Comparison of ENCODE assay signal across 23 cellular contexts in the genomic region with DNA sequence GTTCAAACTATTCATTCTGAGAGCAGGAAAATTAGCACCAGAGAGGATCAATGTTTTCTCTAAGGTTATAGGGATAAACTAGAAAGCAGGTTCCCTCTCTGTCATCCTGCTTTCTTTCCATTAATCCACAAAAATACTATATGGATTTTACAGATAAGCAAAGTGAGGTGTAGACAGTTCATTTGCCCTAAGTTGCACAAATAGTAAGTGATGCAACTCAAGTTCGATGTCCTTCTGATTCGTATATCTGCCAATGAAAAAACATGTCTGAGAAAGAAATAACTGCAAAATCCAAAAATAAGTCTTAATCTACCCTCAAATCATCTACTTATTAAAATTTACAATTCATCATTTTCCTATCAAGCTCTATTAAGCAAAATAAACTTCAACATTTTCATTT.
"Had no signal": no experiment of that assay in that cellular context is flagged by ENCODE, and none has a peak within 500 bp of the region (broad histone marks: within the 10 kb centered on the region; RNA-seq: fewer than 3 reads in every experiment).

No MANE protein-coding gene starts in this region.

- H3K27me3 Mint-ChIP-seq: activated B cell treated with CpG ODN at 0.5 μM for 24 hours; activated CD4-positive, alpha-beta memory T cell treated with anti-CD3 and anti-CD28 coated beads, Interleukin-2, amount 10 ng/mL, durations not matched to agents 7 days and 5 days; activated T-helper 17 cell treated with anti-CD3 and anti-CD28 coated beads, Interleukin-2, amount 50 U/mL, for 72 hours had no signal

- H3K4me3 ChIP-seq: PC-9 had no signal

- H3K9me3 Mint-ChIP-seq: activated B cell treated with CpG ODN at 0.5 μM for 24 hours; activated CD4-positive, alpha-beta memory T cell treated with anti-CD3 and anti-CD28 coated beads, Interleukin-2, amount 10 ng/mL, durations not matched to agents 7 days and 5 days; activated naive CD8-positive, alpha-beta T cell treated with anti-CD3 and anti-CD28 coated beads for 36 hours; activated T-cell treated with anti-CD3 and anti-CD28 coated beads, Interleukin-2, amount 50 U/mL, for 72 hours; activated T-helper 17 cell treated with anti-CD3 and anti-CD28 coated beads, Interleukin-2, amount 50 U/mL, for 72 hours had no signal

- H3K27me3 ChIP-seq: brain microvascular endothelial cell had no signal

- H3K4me1 Mint-ChIP-seq: activated B cell treated with CpG ODN at 0.5 μM for 24 hours; activated CD4-positive, alpha-beta memory T cell treated with anti-CD3 and anti-CD28 coated beads, Interleukin-2, amount 10 ng/mL, durations not matched to agents 7 days and 5 days; activated naive CD8-positive, alpha-beta T cell treated with anti-CD3 and anti-CD28 coated beads for 36 hours; activated T-helper 17 cell treated with anti-CD3 and anti-CD28 coated beads, Interleukin-2, amount 50 U/mL, for 72 hours had no signal

- H3K4me3 Mint-ChIP-seq: activated B cell treated with CpG ODN at 0.5 μM for 24 hours; activated CD4-positive, alpha-beta memory T cell treated with anti-CD3 and anti-CD28 coated beads, Interleukin-2, amount 10 ng/mL, durations not matched to agents 7 days and 5 days; activated naive CD8-positive, alpha-beta T cell treated with anti-CD3 and anti-CD28 coated beads for 36 hours; activated T-cell treated with anti-CD3 and anti-CD28 coated beads, Interleukin-2, amount 50 U/mL, for 72 hours; activated T-helper 17 cell treated with anti-CD3 and anti-CD28 coated beads, Interleukin-2, amount 50 U/mL, for 72 hours had no signal

- ATAC-seq: activated T-cell treated with anti-CD3 and anti-CD28 coated beads, Interleukin-2, amount 50 U/mL, for 72 hours; activated T-helper 17 cell treated with anti-CD3 and anti-CD28 coated beads, Interleukin-2, amount 50 U/mL, for 72 hours; Right ventricle myocardium inferior had no signal

- H3K27ac Mint-ChIP-seq: activated B cell treated with CpG ODN at 0.5 μM for 24 hours; activated CD4-positive, alpha-beta memory T cell treated with anti-CD3 and anti-CD28 coated beads, Interleukin-2, amount 10 ng/mL, durations not matched to agents 7 days and 5 days; activated naive CD8-positive, alpha-beta T cell treated with anti-CD3 and anti-CD28 coated beads for 36 hours; activated T-cell treated with anti-CD3 and anti-CD28 coated beads, Interleukin-2, amount 50 U/mL, for 72 hours; activated T-helper 17 cell treated with anti-CD3 and anti-CD28 coated beads, Interleukin-2, amount 50 U/mL, for 72 hours had no signal

- H3K4me2 ChIP-seq: PC-9 had no signal

- DNase-seq: activated B cell treated with CpG ODN at 0.5 μM for 24 hours; activated CD4-positive, CD25-positive, alpha-beta regulatory T cell treated with anti-CD3 and anti-CD28 coated beads, Interleukin-2, amount 50 U/mL, for 72 hours; activated effector memory CD4-positive, alpha-beta T cell treated with anti-CD3 and anti-CD28 coated beads, Interleukin-2, amount 50 U/mL, for 16 hours; activated naive CD4-positive, alpha-beta T cell; activated naive CD4-positive, alpha-beta T cell treated with anti-CD3 and anti-CD28 coated beads, Interleukin-2, amount 50 U/mL, for 16 hours; activated T-cell treated with anti-CD3 and anti-CD28 coated beads, Interleukin-2, amount 50 U/mL, for 1 hour; amniotic stem cell; aorta; central memory CD4-positive, alpha-beta T cell; NCI-H187 treated with DMSO at 0.1 percent for 48 hours; NCI-H2227 treated with DMSO at 0.1 percent for 48 hours; SIG-M5; T-helper 9 cell had no signal

- H3K36me3 ChIP-seq: brain microvascular endothelial cell had no signal

- H3K36me3 Mint-ChIP-seq: activated naive CD8-positive, alpha-beta T cell treated with anti-CD3 and anti-CD28 coated beads for 36 hours had no signal

- FAIRE-seq: RCC 7860 had no signal

- H3K27ac ChIP-seq: brain microvascular endothelial cell, PC-9, RWPE1, VCaP had no signal

- H2AFZ ChIP-seq: PC-9 had no signal
